Comparison of ENCODE assay signal across 10 cellular contexts in genomic region chr15:32718082-32718821, GRCh38. TPM values are rescaled to one million over a fixed set of nuclear protein-coding genes. Genes with fewer than 3 reads are reported as not detected.
DNase-seq lines count a peak whose midpoint lies in the region; ATAC-seq and TF ChIP-seq lines count a peak whose summit lies in the region.
"Had no signal": no experiment of that assay in that cellular context is flagged by ENCODE, and none has a peak within 500 bp of the region (broad histone marks: within the 10 kb centered on the region; RNA-seq: fewer than 3 reads in every experiment).

No MANE protein-coding gene starts in this region.

- no peak for ATAC-seq in effector memory CD8-positive, alpha-beta T cell (replicated peaks)
- ATAC-seq in GM18520 (IDR thresholded peaks at IDR 0.05; ENCODE audit: unreplicated experiment): no peak
- ATAC-seq: CD8-positive, alpha-beta T cell had no signal

- H3K27me3 ChIP-seq in liver (ENCODE audit: control insufficient read depth in 4 of 4, insufficient read depth in 4 of 4, low read length in 3 of 4) (peaks cover 0 to 20% (median 3%) of the 10 kb centered on the region in 4 donors), testis (no peaks in the 10 kb centered on the region)

- TF ChIP-seq CTCF in astrocyte of the spinal cord (IDR thresholded peaks at IDR 0.05; ENCODE audit: low read depth, low read length): no peak
- TF ChIP-seq CTCF in liver (IDR thresholded peaks at IDR 0.05; ENCODE audit: low read depth, low read length, missing input control): no peak
- TF ChIP-seq CTCF in testis (IDR thresholded peaks at IDR 0.05): no peak

- H3K9me3 ChIP-seq in liver (ENCODE audit: control insufficient read depth in 4 of 4, low read length in 3 of 4) (peaks cover 0 to 2% (median 0%) of the 10 kb centered on the region in 4 donors), testis (no peaks in the 10 kb centered on the region)
- H3K9me3 ChIP-seq: neutrophil had no signal

- TF ChIP-seq RAD21 in liver (IDR thresholded peaks at IDR 0.05): no peak

- peaks cover 0 to 2% of the 10 kb centered on the region in 2 donors for H3K9me3 Mint-ChIP-seq in effector memory CD8-positive, alpha-beta T cell
- H3K9me3 Mint-ChIP-seq: CD8-positive, alpha-beta T cell had no signal

- WGBS in liver: 3% methylated on average over 79 of the region's 79 CpGs
- 1 to 6% methylated on average over 16 to 62 of the region's 79 CpGs for whole genome bisulfite sequencing in testis, 2 donors

- H3K4me3 ChIP-seq in astrocyte of the spinal cord (ENCODE audit: low read depth, low read length): peak overlapping the region; percentile 61
- H3K4me3 ChIP-seq in liver (ENCODE audit: low read depth in 1 of 3, low read length in 3 of 3): peak overlapping the region in 2 of 3 donors; percentile 61 to 62
- peak overlapping the region; percentile 36 to 54 for H3K4me3 ChIP-seq in testis

- H3K4me3 Mint-ChIP-seq in effector memory CD8-positive, alpha-beta T cell: peak overlapping the region in 1 of 2 donors; percentile 44
- H3K4me3 Mint-ChIP-seq: CD8-positive, alpha-beta T cell had no signal

- H3K36me3 ChIP-seq in liver (ENCODE audit: control insufficient read depth in 4 of 4, insufficient read depth in 3 of 4, low read depth in 1 of 4, low read length in 3 of 4): no peaks in the 10 kb centered on the region
- no peaks in the 10 kb centered on the region for H3K36me3 ChIP-seq in testis (ENCODE audit: low read depth, missing control alignments)
- H3K36me3 ChIP-seq: neutrophil had no signal

- DNase-seq in NCI-H82 (lab: John Stamatoyannopoulos, UW) (peak; percentile 15), NCI-H82 treated with DMSO at 0.1 percent for 48 hours (lab: John Stamatoyannopoulos, UW; ENCODE audit: unreplicated experiment) (no peak), astrocyte of the spinal cord (ENCODE audit: low read depth, low spot score) (peak; percentile 43), testis (peak; percentile 19)
- no peak for DNase-seq in effector memory CD8-positive, alpha-beta T cell
- DNase-seq in activated naive CD4-positive, alpha-beta T cell (lab: John Stamatoyannopoulos, UW): no peak
- DNase-seq: CD8-positive, alpha-beta T cell had no signal

- no peak overlapping the region for H3K9ac ChIP-seq in liver (ENCODE audit: low read depth in 1 of 2, low read length in 2 of 2)

- no peak overlapping the region for H3K27ac ChIP-seq in liver (ENCODE audit: low read depth in 1 of 2, low read length in 2 of 2)
- H3K27ac ChIP-seq in testis: no peak overlapping the region
- H3K27ac ChIP-seq: neutrophil had no signal

- H3K27ac Mint-ChIP-seq in effector memory CD8-positive, alpha-beta T cell: no peak overlapping the region
- H3K27ac Mint-ChIP-seq: CD8-positive, alpha-beta T cell had no signal

- intact Hi-C loops in testis (cut with DNase I; ENCODE audit: low total_unique reads): no loop called here

- no peaks in the 10 kb centered on the region for H3K36me3 Mint-ChIP-seq in effector memory CD8-positive, alpha-beta T cell (ENCODE audit: insufficient read depth)
- H3K36me3 Mint-ChIP-seq: CD8-positive, alpha-beta T cell had no signal

- no peak for TF ChIP-seq POLR2A in testis (IDR thresholded peaks at IDR 0.05)

- H3K4me1 ChIP-seq in liver (ENCODE audit: control insufficient read depth in 4 of 4, insufficient read depth in 4 of 4, low read length in 3 of 4) (peaks cover 11 to 26% (median 21%) of the 10 kb centered on the region in 4 donors), testis (peaks cover 10% of the 10 kb centered on the region)

- H3K27me3 Mint-ChIP-seq in effector memory CD8-positive, alpha-beta T cell: peaks cover 59 to 78% of the 10 kb centered on the region in 2 donors

- in situ Hi-C loops in astrocyte of the spinal cord (cut with HindIII; ENCODE audit: low sequenced_read_pairs): no loop called here

- peaks cover 7 to 10% of the 10 kb centered on the region in 2 donors for H3K4me1 Mint-ChIP-seq in effector memory CD8-positive, alpha-beta T cell (ENCODE audit: low read depth in 2 of 2)

TF ChIP-seq in liver, 16 proteins besides CTCF, POLR2A, EP300 and RAD21:
- TF ChIP-seq REST (IDR thresholded peaks at IDR 0.05): no peak

RNA-seq across cellular contexts. Expression of gene GREM1, which starts 0.4 kb away (rescaled TPM):
- 1 to 10 TPM in 1 of 2 donors, under 1 TPM in 1; under 0.01 to 1.6 TPM for total RNA-seq in liver
- polyA plus RNA-seq in liver: under 1 TPM; 0.46 to 0.54 TPM
- 1 to 10 TPM; 1.6 to 1.8 TPM for total RNA-seq in testis
- 1.4 TPM for polyA plus RNA-seq in testis (ENCODE audit: insufficient read depth, low read depth, low replicate concordance)
- total RNA-seq: CD8-positive, alpha-beta T cell had no signal

Comparison
In these comparisons a context has a peak if more than half of its experiments do, and no peak if none do; other contexts are left out.
1. DNase-seq: peak in NCI-H82 (single experiment), astrocyte of the spinal cord (single experiment) and testis (single experiment); none in NCI-H82 treated with DMSO at 0.1 percent for 48 hours (single experiment), effector memory CD8-positive, alpha-beta T cell (0 of 3) and activated naive CD4-positive, alpha-beta T cell (0 of 4).
2. Peak in every context shown above with its lines, with median percentiles within 50 percentile points of each other: H3K4me3 ChIP-seq.